8 cellular contexts compared by ENCODE assay signal in the genomic region with DNA sequence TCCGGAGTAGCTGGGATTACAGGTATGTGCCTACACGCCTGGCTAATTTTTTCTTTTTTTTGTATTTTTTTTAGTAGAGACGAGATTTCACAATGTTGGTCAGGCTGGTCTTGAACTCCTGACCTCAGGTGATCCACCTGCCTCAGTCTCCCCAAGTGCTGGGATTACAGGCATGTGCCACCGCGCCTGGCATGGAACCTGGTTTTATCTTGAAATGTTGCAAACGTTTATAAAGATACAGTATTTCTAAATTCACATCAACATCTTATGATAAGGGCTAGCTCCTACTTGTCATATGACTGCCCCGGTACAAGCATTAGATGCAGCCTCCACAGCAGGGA. TPM values are rescaled to one million over a fixed set of nuclear protein-coding genes. Genes with fewer than 3 reads are reported as not detected.
DNase-seq lines count a peak whose midpoint lies in the region; ATAC-seq, FAIRE-seq and TF ChIP-seq lines count a peak whose summit lies in the region.

No MANE protein-coding gene starts in this region.

- DNase-seq in AG04450 (ENCODE audit: low read depth, low spot score) (no peak), IMR-90 (no peak), activated gamma-delta T cell treated with Interleukin-2 at 50 U/mL for 16 hours (no peak), HTR-8/SVneo (ENCODE audit: insufficient read length, low spot score) (no peak), NCI-H2081 treated with DMSO at 0.1 percent for 48 hours (lab: John Stamatoyannopoulos, UW) (no peak)
- no peak for DNase-seq in central memory CD8-positive, alpha-beta T cell (ENCODE audit: low spot score in 2 of 2)
- no peak for DNase-seq in naive thymus-derived CD4-positive, alpha-beta T cell

- H3K79me1 ChIP-seq in IMR-90 (ENCODE audit: low read depth in 1 of 2, low read length in 2 of 2), result no peaks in the 10 kb centered on the region; a peak in 1 of 4 replicates

- TF ChIP-seq CTCF in AG04450 (IDR thresholded peaks at IDR 0.05; ENCODE audit: low read depth, low read length) (no peak), IMR-90 (conservative IDR thresholded peaks at IDR 0.05; ENCODE audit: low read depth, low read length) (no peak)

- peak overlapping the region; percentile 45; the same call in 1 of the 2 replicates for H3K18ac ChIP-seq in IMR-90 (ENCODE audit: low read depth, low read length)

- H3K4ac ChIP-seq in IMR-90 (ENCODE audit: low read depth, low read length), result peak overlapping the region; percentile 93; the same call in 1 of the 2 replicates

- in situ Hi-C loops in IMR-90 (cut with MboI; ENCODE audit: low sequenced_read_pairs), result no loop called here

- peak overlapping the region; percentile 95 for H2AFZ ChIP-seq in IMR-90 (replicated peaks; ENCODE audit: low read length, poor library complexity)

- no peak for FAIRE-seq in HTR-8/SVneo (lab: Jason Lieb, UNC)

- H2BK15ac ChIP-seq in IMR-90 (ENCODE audit: low read depth, low read length), result no peak overlapping the region; the same call in 2 of the 3 replicates

- H3K9me3 Mint-ChIP-seq in central memory CD8-positive, alpha-beta T cell, result no peaks in the 10 kb centered on the region
- no peaks in the 10 kb centered on the region for H3K9me3 Mint-ChIP-seq in naive thymus-derived CD4-positive, alpha-beta T cell

- peak overlapping the region; percentile 98 for H3K4me3 Mint-ChIP-seq in central memory CD8-positive, alpha-beta T cell
- peak overlapping the region; percentile 95 to 99 (median 96) for H3K4me3 Mint-ChIP-seq in naive thymus-derived CD4-positive, alpha-beta T cell

- H3K9me1 ChIP-seq in IMR-90 (ENCODE audit: insufficient read depth, low read length), result peaks cover 2% of the 10 kb centered on the region; the same call in 1 of the 2 replicates

- CTCF ChIA-PET in AG04450 (lab: Charles Lee) (interaction anchor here (0.5 to 1.7 kb wide), 5 partner anchors 9 to 168 kb away, joined by 3 to 10 read pairs (median 4); no protein-coding TSS in a partner anchor), IMR-90 (lab: Yijun Ruan, JAX) (no interaction called here)
- CTCF ChIA-PET in naive thymus-derived CD4-positive, alpha-beta T cell (lab: Charles Lee), result interaction anchor here (1.3 to 7.3 kb wide), 2 partner anchors 11 to 106 kb away, joined by 3 to 44 read pairs; a partner anchor contains a TSS

- H2BK120ac ChIP-seq in IMR-90 (ENCODE audit: low read depth, low read length), result no peak overlapping the region

- dilution Hi-C loops in IMR-90 (cut with HindIII; ENCODE audit: low sequenced_read_pairs, unreplicated experiment), result no loop called here

- H3K4me1 ChIP-seq in IMR-90 (ENCODE audit: control insufficient read depth, insufficient read depth, low read length), result peaks cover 2% of the 10 kb centered on the region
- H3K4me1 ChIP-seq in naive thymus-derived CD4-positive, alpha-beta T cell (ENCODE audit: control insufficient read depth in 2 of 2, insufficient read depth in 2 of 2, low read length in 2 of 2), result peaks cover 15 to 19% of the 10 kb centered on the region in 2 donors

- peak overlapping the region; percentile 56; the same call in 1 of the 2 replicates for H2AK5ac ChIP-seq in IMR-90 (ENCODE audit: low read depth, low read length)

- H2BK5ac ChIP-seq in IMR-90 (ENCODE audit: low read depth, low read length, poor library complexity, severe bottlenecking), result peak overlapping the region; percentile 78

- POLR2A ChIA-PET in AG04450 (lab: Yijun Ruan, JAX) (interaction anchor here (0.6 to 2.8 kb wide), 3 partner anchors 10 to 86 kb away, joined by 4 to 18 read pairs (median 4); a partner anchor contains a TSS), IMR-90 (lab: Charles Lee; ENCODE audit: unreplicated experiment) (interaction anchor here (0.6 to 0.7 kb wide), 3 partner anchors 12 to 99 kb away, joined by 8 to 11 read pairs (median 9); no protein-coding TSS in a partner anchor)
- POLR2A ChIA-PET in naive thymus-derived CD4-positive, alpha-beta T cell (lab: Charles Lee), result interaction anchor here (0.7 to 6.3 kb wide), 7 partner anchors 8 to 86 kb away, joined by 3 to 107 read pairs (median 4); a partner anchor contains a TSS

- H3K4me2 ChIP-seq in IMR-90 (ENCODE audit: low read depth, low read length), result peak overlapping the region; percentile 84

- peak overlapping the region; percentile 97 for H3K14ac ChIP-seq in IMR-90 (replicated peaks; ENCODE audit: low read depth, low read length)

- peak overlapping the region; percentile 89; the same call in 1 of the 2 replicates for H3K56ac ChIP-seq in IMR-90 (ENCODE audit: extremely low read depth, insufficient read depth, low read length)

- no TSS peak for BruUV-seq in IMR-90 (replicated peaks; lab: Mats Ljungman, UMichigan)

- H3K36me3 ChIP-seq in IMR-90 (ENCODE audit: control insufficient read depth, insufficient read depth, low read length), result 0 out of 2 replicates have a peak, but pooled peaks cover 1% of the 10 kb centered on the region
- peaks cover 0 to 11% (median 0%) of the 10 kb centered on the region in 3 experiments for H3K36me3 ChIP-seq in naive thymus-derived CD4-positive, alpha-beta T cell (ENCODE audit: control insufficient read depth in 2 of 3, insufficient read depth in 3 of 3, low read length in 3 of 3)

- H3K27me3 ChIP-seq in AG04450 (ENCODE audit: control insufficient read depth, insufficient read depth, low read length) (no peaks in the 10 kb centered on the region), IMR-90 (ENCODE audit: control insufficient read depth, insufficient read depth, low read length) (no peaks in the 10 kb centered on the region)
- H3K27me3 ChIP-seq in naive thymus-derived CD4-positive, alpha-beta T cell (ENCODE audit: control insufficient read depth in 2 of 2, insufficient read depth in 2 of 2, low read length in 2 of 2), result no peaks in the 10 kb centered on the region

- H3K9me3 ChIP-seq in AG04450 (ENCODE audit: control insufficient read depth, insufficient read depth, low read length) (no peaks in the 10 kb centered on the region; the same call in 1 of the 2 replicates), IMR-90 (ENCODE audit: control insufficient read depth, insufficient read depth, low read length) (no peaks in the 10 kb centered on the region)
- no peaks in the 10 kb centered on the region for H3K9me3 ChIP-seq in naive thymus-derived CD4-positive, alpha-beta T cell (ENCODE audit: control insufficient read depth in 2 of 3, low read length in 3 of 3)

- TF ChIP-seq RAD21 in IMR-90 (IDR thresholded peaks at IDR 0.05; ENCODE audit: low read length), result no peak

- H3K23ac ChIP-seq in IMR-90 (ENCODE audit: low read depth, low read length), result peak overlapping the region; percentile 67

- H4K5ac ChIP-seq in IMR-90 (ENCODE audit: low read depth, low read length), result peak overlapping the region; percentile 52

- H2BK20ac ChIP-seq in IMR-90 (ENCODE audit: low read depth, low read length), result no peak overlapping the region

- intact Hi-C loops in IMR-90 (cut with micrococcal nuclease), result no loop called here
- intact Hi-C loops in naive thymus-derived CD4-positive, alpha-beta T cell (cut with micrococcal nuclease), result loop anchor here (1.0 to 10.0 kb wide), 8 partner anchors 13 to 429 kb away; a partner anchor contains a TSS

- peak overlapping the region; percentile 9 for H2AK9ac ChIP-seq in IMR-90 (replicated peaks; ENCODE audit: low read depth, low read length, poor library complexity)

- H3K4me1 Mint-ChIP-seq in central memory CD8-positive, alpha-beta T cell, result peaks cover 23% of the 10 kb centered on the region
- peaks cover 13 to 31% (median 20%) of the 10 kb centered on the region in 7 donors for H3K4me1 Mint-ChIP-seq in naive thymus-derived CD4-positive, alpha-beta T cell

- peaks cover 20% of the 10 kb centered on the region for H3K36me3 Mint-ChIP-seq in central memory CD8-positive, alpha-beta T cell (ENCODE audit: insufficient read depth)
- H3K36me3 Mint-ChIP-seq in naive thymus-derived CD4-positive, alpha-beta T cell, result peaks cover 0 to 4% (median 3%) of the 10 kb centered on the region in 5 donors

- no peaks in the 10 kb centered on the region for H3K27me3 Mint-ChIP-seq in central memory CD8-positive, alpha-beta T cell
- H3K27me3 Mint-ChIP-seq in naive thymus-derived CD4-positive, alpha-beta T cell, result no peaks in the 10 kb centered on the region

- peak overlapping the region; percentile 89 for H3K9ac ChIP-seq in IMR-90 (ENCODE audit: low read depth, low read length)

- H3K27ac ChIP-seq in AG04450 (ENCODE audit: low read depth, low read length) (peak overlapping the region; percentile 98), IMR-90 (ENCODE audit: insufficient read depth, low read length) (peak overlapping the region; percentile 97)
- peak overlapping the region; percentile 98 for H3K27ac ChIP-seq in naive thymus-derived CD4-positive, alpha-beta T cell (ENCODE audit: low read depth, low read length)

- peak overlapping the region; percentile 81 to 85 for H4K8ac ChIP-seq in IMR-90 (ENCODE audit: low read depth in 2 of 2, low read length in 2 of 2)

- ATAC-seq in IMR-90 (ENCODE audit: low read depth), result no peak
- no peak for ATAC-seq in central memory CD8-positive, alpha-beta T cell (replicated peaks; ENCODE audit: extremely low read depth, poor library complexity, severe bottlenecking)
- ATAC-seq in naive thymus-derived CD4-positive, alpha-beta T cell, result no peak
- ATAC-seq in GM21423 (IDR thresholded peaks at IDR 0.05; ENCODE audit: unreplicated experiment), result no peak

- H3K27ac Mint-ChIP-seq in central memory CD8-positive, alpha-beta T cell (ENCODE audit: low read depth), result peak overlapping the region; percentile 98
- H3K27ac Mint-ChIP-seq in naive thymus-derived CD4-positive, alpha-beta T cell, result peak overlapping the region in 8 of 9 donors; percentile 92 to 98 (median 96)

- H3K4me3 ChIP-seq in AG04450 (ENCODE audit: low read depth, low read length) (peak overlapping the region; percentile 91), IMR-90 (ENCODE audit: insufficient read depth, low read depth, low read length) (peak overlapping the region; percentile 80)
- H3K4me3 ChIP-seq in naive thymus-derived CD4-positive, alpha-beta T cell (ENCODE audit: low read length), result peak overlapping the region; percentile 99

- 0% methylated on average over 1 of the region's 7 CpGs; no CpG with 5 or more reads in 1 of the 2 experiments for WGBS in IMR-90 (ENCODE audit: extremely low coverage in 2 of 2, insufficient read length in 1 of 2), 2 experiments

- H4K91ac ChIP-seq in IMR-90 (ENCODE audit: insufficient read depth, low read depth, low read length), result peak overlapping the region; percentile 46; the same call in 1 of the 2 replicates

- no peak for TF ChIP-seq POLR2A in IMR-90 (IDR thresholded peaks at IDR 0.05; ENCODE audit: low read depth, low read length)

- H4K20me1 ChIP-seq in IMR-90 (ENCODE audit: insufficient read depth, low read length), result peaks cover 31% of the 10 kb centered on the region

RNA-seq across cellular contexts. Expression of a gene that starts 1.5 kb away (rescaled TPM):
- polyA plus RNA-seq in AG04450 (2011; rRNA removed), result 225 and 260 TPM in 2 replicates
- polyA minus RNA-seq in AG04450 (2011; rRNA and poly(A)+ RNA removed), result 193 and 205 TPM in 2 replicates
- total RNA-seq in IMR-90 (2012; rRNA removed), result 175 and 186 TPM in 2 replicates
- 122 and 134 TPM in 2 replicates for polyA plus RNA-seq in IMR-90 (2012; rRNA removed)
- 52.7 and 72.3 TPM in 2 replicates for polyA plus RNA-seq in IMR-90 (2012; cell fraction: cytosol; rRNA removed)
- polyA plus RNA-seq in IMR-90 (2012; cell fraction: nucleus; rRNA removed; ENCODE audit: low replicate concordance), result 112 and 358 TPM in 2 replicates
- total RNA-seq in naive thymus-derived CD4-positive, alpha-beta T cell, result 100 to 1,000 TPM; 176 to 303 (median 286) TPM
- polyA plus RNA-seq in naive thymus-derived CD4-positive, alpha-beta T cell, result 100 to 1,000 TPM; 130 to 231 TPM

RNA-seq across cellular contexts. Expression of a gene that starts 9.9 kb away (rescaled TPM):
- polyA plus RNA-seq in AG04450 (2011; rRNA removed) (6.3 and 6.5 TPM in 2 replicates), IMR-90 (2012; rRNA removed) (5.8 and 6.0 TPM in 2 replicates)
- 3.4 and 5.0 TPM in 2 replicates for polyA minus RNA-seq in AG04450 (2011; rRNA and poly(A)+ RNA removed)
- total RNA-seq in IMR-90 (2012; rRNA removed), result 4.4 and 5.9 TPM in 2 replicates
- 6.9 and 8.2 TPM in 2 replicates for polyA plus RNA-seq in IMR-90 (2012; cell fraction: cytosol; rRNA removed)
- polyA plus RNA-seq in IMR-90 (2012; cell fraction: nucleus; rRNA removed; ENCODE audit: low replicate concordance), result 14.0 and 15.1 TPM in 2 replicates
- 10 to 100 TPM in 2 of 5 experiments, 1 to 10 TPM in 3; 2.6 to 13.3 (median 7.0) TPM for total RNA-seq in naive thymus-derived CD4-positive, alpha-beta T cell
- polyA plus RNA-seq in naive thymus-derived CD4-positive, alpha-beta T cell, result 1 to 10 TPM; 3.0 to 8.6 TPM

RNA-seq across cellular contexts. Expression of a gene that starts 48.1 kb away (rescaled TPM):
- polyA plus RNA-seq in AG04450 (2011; rRNA removed), result 11.3 and 13.7 TPM in 2 replicates
- 14.1 and 14.9 TPM in 2 replicates for polyA minus RNA-seq in AG04450 (2011; rRNA and poly(A)+ RNA removed)
- 5.2 and 5.8 TPM in 2 replicates for total RNA-seq in IMR-90 (2012; rRNA removed)
- polyA plus RNA-seq in IMR-90 (2012; rRNA removed), result 8.0 and 9.2 TPM in 2 replicates
- polyA plus RNA-seq in IMR-90 (2012; cell fraction: cytosol; rRNA removed), result 2.8 and 3.7 TPM in 2 replicates
- polyA plus RNA-seq in IMR-90 (2012; cell fraction: nucleus; rRNA removed; ENCODE audit: low replicate concordance), result 14.7 and 27.7 TPM in 2 replicates
- total RNA-seq in naive thymus-derived CD4-positive, alpha-beta T cell, result 10 to 100 TPM; 24.6 to 52.9 (median 30.7) TPM
- 10 to 100 TPM in 1 of 2 donors, 1 to 10 TPM in 1; 8.9 to 10.7 TPM for polyA plus RNA-seq in naive thymus-derived CD4-positive, alpha-beta T cell
